In the genomic region with DNA sequence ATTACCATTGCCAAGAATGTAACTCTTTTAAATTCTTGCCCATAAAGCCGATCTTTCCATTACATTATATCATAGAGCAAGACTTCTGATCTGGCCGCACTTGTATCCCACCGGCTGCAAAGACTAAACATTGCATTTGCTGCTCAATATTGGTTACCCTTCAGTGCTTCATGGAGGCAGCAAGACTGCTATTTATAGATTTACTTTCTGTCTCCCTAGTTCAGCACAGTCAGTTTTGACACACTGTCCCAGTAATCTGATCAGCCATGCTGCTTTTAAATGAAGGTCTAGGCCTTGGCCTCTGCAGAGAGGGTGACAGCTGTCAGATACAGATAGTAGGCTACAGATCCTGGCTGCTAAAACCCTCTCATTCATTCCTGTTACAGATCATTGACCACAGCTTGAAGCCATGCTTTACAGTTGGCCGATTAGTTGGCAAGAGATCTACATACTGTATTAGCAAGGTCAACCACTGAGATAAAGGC, we compare ENCODE assay signal across 12 cellular contexts.
DNase-seq lines count a peak whose midpoint lies in the region; ATAC-seq and TF ChIP-seq lines count a peak whose summit lies in the region.
"Had no signal": no experiment of that assay in that cellular context is flagged by ENCODE, and none has a peak within 500 bp of the region (broad histone marks: within the 10 kb centered on the region; RNA-seq: fewer than 3 reads in every experiment).

No MANE protein-coding gene starts in this region.

- TF ChIP-seq CTCF in WERI-Rb-1 (IDR thresholded peaks at IDR 0.05; ENCODE audit: low read depth, low read length) (no peak), nephron (IDR thresholded peaks at IDR 0.05; ENCODE audit: unreplicated experiment in 3 of 3) (no peak)

- H3K4me1 Mint-ChIP-seq in nephron: peaks cover 77% of the 10 kb centered on the region

- H3K27me3 Mint-ChIP-seq in nephron (ENCODE audit: low read depth): no peaks in the 10 kb centered on the region

- H3K27ac Mint-ChIP-seq in nephron: peak overlapping the region; percentile 12 to 83 (median 59)
- H3K27ac Mint-ChIP-seq: activated T-cell treated with anti-CD3 and anti-CD28 coated beads, Interleukin-2, amount 50 U/mL, for 72 hours; CD8-positive, alpha-beta T cell had no signal

- ATAC-seq in GM21723 (IDR thresholded peaks at IDR 0.05; ENCODE audit: unreplicated experiment): no peak
- ATAC-seq: activated T-cell treated with anti-CD3 and anti-CD28 coated beads, Interleukin-2, amount 50 U/mL, for 72 hours; CD8-positive, alpha-beta T cell; lower lobe of right lung had no signal

- H3K4me3 Mint-ChIP-seq in nephron: peak overlapping the region in 1 of 3 experiments; percentile 21
- H3K4me3 Mint-ChIP-seq: activated T-cell treated with anti-CD3 and anti-CD28 coated beads, Interleukin-2, amount 50 U/mL, for 72 hours; CD8-positive, alpha-beta T cell had no signal

- peak overlapping the region; percentile 30; the same call in 1 of the 2 replicates for H3K4me3 ChIP-seq in WERI-Rb-1 (ENCODE audit: low read depth, low read length)
- H3K4me3 ChIP-seq: lower lobe of right lung, skin epidermis had no signal

- peak; percentile 88 for DNase-seq in DMS79 treated with DMSO at 0.1 percent for 48 hours (lab: John Stamatoyannopoulos, UW)
- peak; percentile 75 to 97 for DNase-seq in NCI-H2081 (lab: John Stamatoyannopoulos, UW)
- peak; percentile 87 for DNase-seq in WERI-Rb-1
- DNase-seq in NOMO-1 treated with dmso at 0.1 percent for 144 hours (lab: John Stamatoyannopoulos, UW; ENCODE audit: unreplicated experiment): no peak
- no peak for DNase-seq in DMS153 (lab: John Stamatoyannopoulos, UW)
- DNase-seq in activated CD4-positive, CD25-positive, alpha-beta regulatory T cell (lab: John Stamatoyannopoulos, UW): no peak
- DNase-seq: activated T-cell treated with anti-CD3 and anti-CD28 coated beads, Interleukin-2, amount 50 U/mL, for 72 hours; CD8-positive, alpha-beta T cell; lower lobe of right lung had no signal

- H3K27ac ChIP-seq in WERI-Rb-1: peak overlapping the region; percentile 53
- H3K27ac ChIP-seq: lower lobe of right lung, skin epidermis had no signal

- H3K36me3 ChIP-seq in WERI-Rb-1: no peaks in the 10 kb centered on the region
- H3K36me3 ChIP-seq: lower lobe of right lung had no signal

- no peaks in the 10 kb centered on the region for H3K9me3 ChIP-seq in WERI-Rb-1 (ENCODE audit: severe bottlenecking)
- H3K9me3 ChIP-seq: lower lobe of right lung had no signal

- H3K36me3 Mint-ChIP-seq in nephron (ENCODE audit: low read depth): peaks cover 16% of the 10 kb centered on the region
- H3K36me3 Mint-ChIP-seq: CD8-positive, alpha-beta T cell had no signal

- no peaks in the 10 kb centered on the region for H3K9me3 Mint-ChIP-seq in nephron
- H3K9me3 Mint-ChIP-seq: CD8-positive, alpha-beta T cell had no signal

- no peaks in the 10 kb centered on the region for H3K27me3 ChIP-seq in WERI-Rb-1 (ENCODE audit: insufficient read depth, low read depth, severe bottlenecking)

Comparison
In these comparisons a context has a peak if more than half of its experiments do, and no peak if none do; other contexts are left out.
1. DNase-seq: peak in DMS79 treated with DMSO at 0.1 percent for 48 hours (single experiment), NCI-H2081 (2 of 2) and WERI-Rb-1 (single experiment); none in NOMO-1 treated with dmso at 0.1 percent for 144 hours (single experiment), DMS153 (single experiment) and activated CD4-positive, CD25-positive, alpha-beta regulatory T cell (0 of 4).